Comparison of ENCODE assay signal across 19 cellular contexts in genomic region chr17:55564077-55564476, GRCh38. TPM values are rescaled to one million over a fixed set of nuclear protein-coding genes. Genes with fewer than 3 reads are reported as not detected.
A peak's percentile ranks its signal among the peaks of the same experiment; 100 is the strongest.
DNase-seq lines count a peak whose midpoint lies in the region; TF ChIP-seq lines count a peak whose summit lies in the region.
"Had no signal": no experiment of that assay in that cellular context is flagged by ENCODE, and none has a peak within 500 bp of the region (broad histone marks: within the 10 kb centered on the region; RNA-seq: fewer than 3 reads in every experiment).

No MANE protein-coding gene starts in this region.

- no peak overlapping the region for H3K27ac Mint-ChIP-seq in Calu3 (ENCODE audit: unreplicated experiment)
- H3K27ac Mint-ChIP-seq: GM23338 had no signal

- CTCF ChIA-PET in Calu3 (lab: Charles Lee): no interaction called here

- no peaks in the 10 kb centered on the region for H3K36me3 Mint-ChIP-seq in Calu3 (ENCODE audit: insufficient read depth, unreplicated experiment)

- H3K9me3 Mint-ChIP-seq in Calu3 (ENCODE audit: low read depth, unreplicated experiment): no peaks in the 10 kb centered on the region
- H3K9me3 Mint-ChIP-seq: GM23338 had no signal

- TF ChIP-seq POLR2A in ovary (IDR thresholded peaks at IDR 0.05) (no peak), sigmoid colon (IDR thresholded peaks at IDR 0.05) (no peak)

- TF ChIP-seq CTCF in ovary (IDR thresholded peaks at IDR 0.05): no peak
- TF ChIP-seq CTCF in Calu3 (IDR thresholded peaks at IDR 0.05; ENCODE audit: unreplicated experiment): no peak
- no peak for TF ChIP-seq CTCF in sigmoid colon (IDR thresholded peaks at IDR 0.05)

- TF ChIP-seq EP300 in ovary (IDR thresholded peaks at IDR 0.05): no peak
- no peak for TF ChIP-seq EP300 in sigmoid colon (IDR thresholded peaks at IDR 0.05)

- intact Hi-C loops in ovary (cut with DNase I) (no loop called here), Calu3 (cut with micrococcal nuclease; ENCODE audit: unreplicated experiment) (no loop called here), sigmoid colon (cut with DNase I) (no loop called here)

- 5 to 20% (median 10%) methylated on average over 2 of the region's 2 CpGs for WGBS in ovary, 3 donors
- WGBS in sigmoid colon, 2 donors: 76 to 83% methylated on average over 2 of the region's 2 CpGs

- H3K27ac ChIP-seq in ovary (peak overlapping the region in 1 of 2 donors; percentile 53), sigmoid colon (peak overlapping the region in 1 of 4 donors; percentile 17)

- H3K9me3 ChIP-seq in ovary (no peaks in the 10 kb centered on the region), sigmoid colon (no peaks in the 10 kb centered on the region)
- H3K9me3 ChIP-seq: SK-N-SH had no signal

- no peaks in the 10 kb centered on the region for H3K27me3 Mint-ChIP-seq in Calu3 (ENCODE audit: unreplicated experiment)

- H3K4me1 Mint-ChIP-seq in Calu3 (ENCODE audit: low read depth, unreplicated experiment): peaks cover 16% of the 10 kb centered on the region

- H3K4me1 ChIP-seq in ovary (ENCODE audit: insufficient read depth) (peaks cover 8% of the 10 kb centered on the region), sigmoid colon (peaks cover 0 to 18% (median 12%) of the 10 kb centered on the region in 4 donors)

- peak; percentile 13 for DNase-seq in GM03348 (ENCODE audit: low spot score)
- peak; percentile 11 for DNase-seq in NCI-H446 treated with DMSO at 0.1 percent for 48 hours (lab: John Stamatoyannopoulos, UW)
- peak; percentile 46 for DNase-seq in fibroblast of peridontal ligament (ENCODE audit: extremely low read depth)
- DNase-seq in ovary: peak in 3 of 5 donors; percentile 46 to 60 (median 59)
- no peak for DNase-seq in Calu3
- DNase-seq in NCI-H1436 treated with DMSO at 0.1 percent for 48 hours (lab: John Stamatoyannopoulos, UW): no peak
- DNase-seq in sigmoid colon: no peak
- DNase-seq: AML-193, DMS79, KBM-7, NCI-H1048, NCI-H146, NCI-H2081, NCI-H524, SHP77, SK-N-SH had no signal

- no peak overlapping the region for H3K4me3 ChIP-seq in ovary
- no peak overlapping the region for H3K4me3 ChIP-seq in sigmoid colon
- H3K4me3 ChIP-seq: GM12878, GM23338 had no signal

- H3K36me3 ChIP-seq in ovary (no peaks in the 10 kb centered on the region), sigmoid colon (no peaks in the 10 kb centered on the region)

- H3K4me3 Mint-ChIP-seq in Calu3 (ENCODE audit: low read depth, unreplicated experiment): no peak overlapping the region
- H3K4me3 Mint-ChIP-seq: GM23338 had no signal

- H3K27me3 ChIP-seq in ovary (no peaks in the 10 kb centered on the region), sigmoid colon (no peaks in the 10 kb centered on the region)

- no TSS peak for BruUV-seq in Calu3 (replicated peaks; lab: Mats Ljungman, UMichigan)

RNA-seq across cellular contexts. Expression of gene SMIM36, which starts 52.8 kb away (rescaled TPM):
- total RNA-seq in ovary (not detected), Calu3 (2022) (not detected in 2 replicates), sigmoid colon (not detected)
- polyA plus RNA-seq in ovary (not detected), sigmoid colon (not detected)
- total RNA-seq: G401, GM12878, GM23338 had no signal
- polyA plus RNA-seq: GM12878, GM23338, SK-N-SH had no signal

Comparison
In these comparisons a context has a peak if more than half of its experiments do, and no peak if none do; other contexts are left out.
1. DNase-seq: peak in GM03348 (single experiment), NCI-H446 treated with DMSO at 0.1 percent for 48 hours (single experiment), fibroblast of peridontal ligament (single experiment) and ovary (3 of 5); none in Calu3 (single experiment), NCI-H1436 treated with DMSO at 0.1 percent for 48 hours (single experiment) and sigmoid colon (single experiment).